Comparison of ENCODE assay signal across 9 cellular contexts in genomic region chr2:17541514-17541950, GRCh38. TPM values are rescaled to one million over a fixed set of nuclear protein-coding genes. Genes with fewer than 3 reads are reported as not detected.
DNase-seq lines count a peak whose midpoint lies in the region; ATAC-seq and TF ChIP-seq lines count a peak whose summit lies in the region.
"Had no signal": no experiment of that assay in that cellular context is flagged by ENCODE, and none has a peak within 500 bp of the region (broad histone marks: within the 10 kb centered on the region; RNA-seq: fewer than 3 reads in every experiment).

No MANE protein-coding gene starts in this region.

- no peak for ATAC-seq in right lobe of liver
- ATAC-seq in GM21423 (IDR thresholded peaks at IDR 0.05; ENCODE audit: unreplicated experiment), result no peak
- ATAC-seq in activated CD8-positive, alpha-beta T cell treated with anti-CD3 and anti-CD28 coated beads for 36 hours, result no peak

- peak; percentile 26 for DNase-seq in cerebellum (ENCODE audit: low spot score)
- no peak for DNase-seq in right lobe of liver
- DNase-seq in smooth muscle cell (lab: John Stamatoyannopoulos, UW; ENCODE audit: unreplicated experiment), result no peak
- no peak for DNase-seq in NCI-H2227 (lab: John Stamatoyannopoulos, UW; ENCODE audit: unreplicated experiment)
- no peak for DNase-seq in amniotic stem cell (lab: John Stamatoyannopoulos, UW)
- no peak for DNase-seq in activated CD8-positive, alpha-beta T cell treated with anti-CD3 and anti-CD28 coated beads for 36 hours

- peaks cover 3% of the 10 kb centered on the region for H3F3A ChIP-seq in smooth muscle cell (ENCODE audit: low read depth)

- no peak overlapping the region for H3K27ac Mint-ChIP-seq in activated CD8-positive, alpha-beta T cell treated with anti-CD3 and anti-CD28 coated beads for 36 hours

- peaks cover 4% of the 10 kb centered on the region for H3K4me1 Mint-ChIP-seq in activated CD8-positive, alpha-beta T cell treated with anti-CD3 and anti-CD28 coated beads for 36 hours (ENCODE audit: low read depth)

- TF ChIP-seq POLR2A in right lobe of liver (IDR thresholded peaks at IDR 0.05), result no peak

- H3K36me3 ChIP-seq in HUES6 (ENCODE audit: control insufficient read depth, insufficient read depth, low read length), result no peaks in the 10 kb centered on the region
- H3K36me3 ChIP-seq in right lobe of liver, result no peaks in the 10 kb centered on the region
- no peaks in the 10 kb centered on the region for H3K36me3 ChIP-seq in smooth muscle cell (ENCODE audit: low read depth)

- H3K4me2 ChIP-seq in smooth muscle cell, result peak overlapping the region; percentile 90

- H2AFZ ChIP-seq in smooth muscle cell (ENCODE audit: low read depth), result no peak overlapping the region
- H2AFZ ChIP-seq: parathyroid adenoma had no signal

- H3K9me3 ChIP-seq in HUES6 (ENCODE audit: control insufficient read depth, insufficient read depth, low read depth, low read length) (no peaks in the 10 kb centered on the region), right lobe of liver (no peaks in the 10 kb centered on the region), smooth muscle cell (replicated peaks; ENCODE audit: low read depth) (no peaks in the 10 kb centered on the region)

- H3K27me3 ChIP-seq in HUES6 (ENCODE audit: control insufficient read depth, insufficient read depth, low read length) (peaks cover 32% of the 10 kb centered on the region), right lobe of liver (no peaks in the 10 kb centered on the region), smooth muscle cell (ENCODE audit: low read depth) (peaks cover 6% of the 10 kb centered on the region)

- H3K4me1 ChIP-seq in HUES6 (ENCODE audit: control insufficient read depth, insufficient read depth, low read length), result peaks cover 42% of the 10 kb centered on the region
- H3K4me1 ChIP-seq in right lobe of liver, result peaks cover 0 to 38% (median 2%) of the 10 kb centered on the region in 4 donors
- peaks cover 38% of the 10 kb centered on the region for H3K4me1 ChIP-seq in smooth muscle cell (ENCODE audit: low read depth)
- H3K4me1 ChIP-seq: parathyroid adenoma had no signal

- H3K27me3 Mint-ChIP-seq in activated CD8-positive, alpha-beta T cell treated with anti-CD3 and anti-CD28 coated beads for 36 hours, result peaks cover 48% of the 10 kb centered on the region

- no peaks in the 10 kb centered on the region for H4K20me1 ChIP-seq in smooth muscle cell (ENCODE audit: low read depth)

- intact Hi-C loops in right lobe of liver (cut with DNase I), result no loop called here
- intact Hi-C loops in activated CD8-positive, alpha-beta T cell treated with anti-CD3 and anti-CD28 coated beads for 36 hours (cut with micrococcal nuclease), result no loop called here

- H3K36me3 Mint-ChIP-seq in activated CD8-positive, alpha-beta T cell treated with anti-CD3 and anti-CD28 coated beads for 36 hours (ENCODE audit: low read depth), result no peaks in the 10 kb centered on the region

- peaks cover 2% of the 10 kb centered on the region for H3K9me3 Mint-ChIP-seq in activated CD8-positive, alpha-beta T cell treated with anti-CD3 and anti-CD28 coated beads for 36 hours

- H3K9ac ChIP-seq in HUES6 (ENCODE audit: low read length) (peak overlapping the region; percentile 64), smooth muscle cell (ENCODE audit: low read depth) (no peak overlapping the region)
- H3K9ac ChIP-seq: parathyroid adenoma had no signal

- H3K4me3 ChIP-seq in HUES6 (ENCODE audit: low read depth, low read length) (peak overlapping the region; percentile 83), right lobe of liver (peak overlapping the region; percentile 50 to 78 (median 75)), smooth muscle cell (peak overlapping the region; percentile 56)

- no peak for TF ChIP-seq CTCF in right lobe of liver (IDR thresholded peaks at IDR 0.05)
- no peak for TF ChIP-seq CTCF in smooth muscle cell (IDR thresholded peaks at IDR 0.05; ENCODE audit: borderline replicate concordance, insufficient read depth, poor library complexity, severe bottlenecking)
- TF ChIP-seq CTCF in activated CD8-positive, alpha-beta T cell treated with anti-CD3 and anti-CD28 coated beads for 36 hours (IDR thresholded peaks at IDR 0.05), result no peak

- POLR2A ChIA-PET in activated CD8-positive, alpha-beta T cell treated with anti-CD3 and anti-CD28 coated beads for 36 hours (lab: Charles Lee), result no interaction called here

- CTCF ChIA-PET in activated CD8-positive, alpha-beta T cell treated with anti-CD3 and anti-CD28 coated beads for 36 hours (lab: Charles Lee), result no interaction called here

- 6% methylated on average over 12 of the region's 12 CpGs for WGBS in right lobe of liver (ENCODE audit: insufficient coverage, low coverage, low lambda C conversion rate, missing lambda C conversion rate)
- 5% methylated on average over 12 of the region's 12 CpGs for WGBS in smooth muscle cell (ENCODE audit: low lambda C conversion rate)

- no peaks in the 10 kb centered on the region for H3K79me2 ChIP-seq in smooth muscle cell (ENCODE audit: low read depth)
- H3K79me2 ChIP-seq: parathyroid adenoma had no signal

- no peak overlapping the region for H3K4me3 Mint-ChIP-seq in activated CD8-positive, alpha-beta T cell treated with anti-CD3 and anti-CD28 coated beads for 36 hours

- no peak overlapping the region for H3K27ac ChIP-seq in HUES6 (ENCODE audit: low read depth, low read length)
- H3K27ac ChIP-seq in right lobe of liver, result peak overlapping the region; percentile 5 to 86 (median 85)
- no peak overlapping the region for H3K27ac ChIP-seq in smooth muscle cell (ENCODE audit: low read depth)
- H3K27ac ChIP-seq: parathyroid adenoma had no signal

RNA-seq across cellular contexts. Expression of gene VSNL1, which starts 1.0 kb away (rescaled TPM):
- total RNA-seq in cerebellum, result 14.0 TPM
- total RNA-seq in right lobe of liver, result 10 to 100 TPM in 1 of 6 experiments, 1 to 10 TPM in 5; 2.1 to 12.1 (median 4.3) TPM
- 0.99 and 2.8 TPM in 2 replicates for total RNA-seq in smooth muscle cell
- 4.5 and 5.2 TPM in 2 replicates for polyA plus RNA-seq in smooth muscle cell
- total RNA-seq in activated CD8-positive, alpha-beta T cell treated with anti-CD3 and anti-CD28 coated beads for 36 hours, result not detected

RNA-seq across cellular contexts. Expression of gene RAD51AP2, which starts 23.3 kb away (rescaled TPM):
- total RNA-seq in cerebellum, result 0.54 TPM
- total RNA-seq in right lobe of liver, result under 1 TPM in 3 of 6 experiments, not detected in 3; 0.12 to 0.31 (median 0.22) TPM
- total RNA-seq in smooth muscle cell, result 0.04 and 0.22 TPM in 2 replicates
- 0.06 and 0.12 TPM in 2 replicates for polyA plus RNA-seq in smooth muscle cell
- total RNA-seq in activated CD8-positive, alpha-beta T cell treated with anti-CD3 and anti-CD28 coated beads for 36 hours, result not detected

Comparison
In these comparisons a context has a peak if more than half of its experiments do, and no peak if none do; other contexts are left out.
1. H3K27ac ChIP-seq: peak in right lobe of liver (3 of 3); none in HUES6 (single experiment) and smooth muscle cell (single experiment).
2. Peak in every context shown above with its lines, with median percentiles within 50 percentile points of each other: H3K4me3 ChIP-seq.